8 cellular contexts compared by ENCODE assay signal in the genomic region with DNA sequence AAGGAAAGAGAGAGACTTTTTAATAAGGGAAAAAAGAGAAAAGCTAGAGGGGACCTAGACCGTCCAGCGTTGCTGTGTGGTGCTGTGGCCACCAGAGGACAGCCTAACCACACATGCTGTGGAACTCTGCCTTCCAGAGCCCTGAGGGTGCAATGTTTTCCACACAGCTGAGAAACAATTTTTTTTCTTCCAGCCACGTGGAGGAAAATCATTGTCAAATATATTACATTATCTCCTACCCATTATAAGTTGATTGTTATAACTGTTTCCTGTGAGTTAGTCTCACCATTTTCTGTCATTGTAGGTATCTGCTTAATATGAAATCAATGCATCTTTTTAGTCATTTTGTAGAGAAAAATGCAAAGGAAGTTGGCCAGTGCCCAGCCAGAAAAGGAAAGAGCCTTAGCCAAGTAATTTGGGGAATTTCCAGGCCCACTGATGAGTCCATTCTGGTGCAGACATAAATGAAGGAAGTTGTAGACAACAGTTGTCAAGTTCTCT. TPM values are rescaled to one million over a fixed set of nuclear protein-coding genes. Genes with fewer than 3 reads are reported as not detected.
DNase-seq lines count a peak whose midpoint lies in the region; ATAC-seq and TF ChIP-seq lines count a peak whose summit lies in the region.

No MANE protein-coding gene starts in this region.

- H3K27ac Mint-ChIP-seq in activated naive CD8-positive, alpha-beta T cell treated with anti-CD3 and anti-CD28 coated beads, Interleukin-2, amount 10 ng/mL, durations not matched to agents 7 days and 5 days: no peak overlapping the region

- peaks cover 16% of the 10 kb centered on the region for H3K27me3 Mint-ChIP-seq in activated naive CD8-positive, alpha-beta T cell treated with anti-CD3 and anti-CD28 coated beads, Interleukin-2, amount 10 ng/mL, durations not matched to agents 7 days and 5 days

- ATAC-seq in GM21528 (IDR thresholded peaks at IDR 0.05; ENCODE audit: low FRiP score, unreplicated experiment) (peak; percentile 93), left cardiac atrium (peak; percentile 95 to 98)
- ATAC-seq in activated naive CD8-positive, alpha-beta T cell treated with anti-CD3 and anti-CD28 coated beads, Interleukin-2, amount 10 ng/mL, durations not matched to agents 7 days and 5 days (ENCODE audit: low read depth): peak; percentile 85

- POLR2A ChIA-PET in activated naive CD8-positive, alpha-beta T cell treated with anti-CD3 and anti-CD28 coated beads, Interleukin-2, amount 10 ng/mL, durations not matched to agents 7 days and 5 days (lab: Charles Lee): interaction anchor here (0.8 kb wide), 1 partner anchor 70 kb away, joined by 3 read pairs; a partner anchor contains a TSS

- H3K36me3 ChIP-seq in GM06990 (ENCODE audit: control insufficient read depth, insufficient read depth, low read length): no peaks in the 10 kb centered on the region

- H3K4me3 Mint-ChIP-seq in activated naive CD8-positive, alpha-beta T cell treated with anti-CD3 and anti-CD28 coated beads, Interleukin-2, amount 10 ng/mL, durations not matched to agents 7 days and 5 days: no peak overlapping the region

- DNase-seq in GM06990 (ENCODE audit: extremely low read depth, insufficient read length): no peak
- DNase-seq in HUDEP-2 (lab: John Stamatoyannopoulos, UW; ENCODE audit: unreplicated experiment in 76 of 76): peak in 46 of 76 experiments; percentile 1 to 62 (median 26)
- DNase-seq in SK-N-DZ (ENCODE audit: low spot score): peak; percentile 37
- peak; percentile 49 for DNase-seq in activated naive CD8-positive, alpha-beta T cell treated with anti-CD3 and anti-CD28 coated beads, Interleukin-2, amount 10 ng/mL, durations not matched to agents 7 days and 5 days
- peak; percentile 71 for DNase-seq in left cardiac atrium
- DNase-seq in retinal pigment epithelial cell (ENCODE audit: low read depth): peak; percentile 14
- no peak for DNase-seq in NCI-H128 (lab: John Stamatoyannopoulos, UW; ENCODE audit: unreplicated experiment)

- intact Hi-C loops in left cardiac atrium (cut with DNase I): loop anchor here in 1 of 2 donors (5.0 kb wide), 1 partner anchor 37 kb away; no protein-coding TSS in a partner anchor

- H3K4me1 Mint-ChIP-seq in activated naive CD8-positive, alpha-beta T cell treated with anti-CD3 and anti-CD28 coated beads, Interleukin-2, amount 10 ng/mL, durations not matched to agents 7 days and 5 days: peaks cover 2% of the 10 kb centered on the region

- H3K27me3 ChIP-seq in GM06990 (replicated peaks; ENCODE audit: control insufficient read depth, insufficient read depth, low read length): no peaks in the 10 kb centered on the region

- H3K36me3 Mint-ChIP-seq in activated naive CD8-positive, alpha-beta T cell treated with anti-CD3 and anti-CD28 coated beads, Interleukin-2, amount 10 ng/mL, durations not matched to agents 7 days and 5 days: peaks cover 4% of the 10 kb centered on the region

- no peaks in the 10 kb centered on the region for H3K9me3 Mint-ChIP-seq in activated naive CD8-positive, alpha-beta T cell treated with anti-CD3 and anti-CD28 coated beads, Interleukin-2, amount 10 ng/mL, durations not matched to agents 7 days and 5 days

- H3K4me3 ChIP-seq in GM06990 (replicated peaks; ENCODE audit: low read depth, low read length) (no peak overlapping the region), retinal pigment epithelial cell (ENCODE audit: low read length) (no peak overlapping the region)

- TF ChIP-seq CTCF in GM06990 (IDR thresholded peaks at IDR 0.05; ENCODE audit: insufficient read depth, low read length, poor library complexity, severe bottlenecking) (peak; percentile 100), retinal pigment epithelial cell (conservative IDR thresholded peaks at IDR 0.05; ENCODE audit: low read depth, low read length) (peak; percentile 100)

RNA-seq across cellular contexts. Expression of a gene that starts 5.9 kb away (rescaled TPM):
- polyA plus RNA-seq in SK-N-DZ (2014; cell fraction: cytosol; rRNA removed): 43.6 and 57.3 TPM in 2 replicates
- polyA plus RNA-seq in SK-N-DZ (2014; cell fraction: nucleus; rRNA removed): 25.4 and 37.1 TPM in 2 replicates
- 10 to 100 TPM; 34.0 to 37.1 TPM for total RNA-seq in activated naive CD8-positive, alpha-beta T cell treated with anti-CD3 and anti-CD28 coated beads, Interleukin-2, amount 10 ng/mL, durations not matched to agents 7 days and 5 days
- 10 to 100 TPM; 40.4 to 46.1 TPM for total RNA-seq in left cardiac atrium

Comparison
In these comparisons a context has a peak if more than half of its experiments do, and no peak if none do; other contexts are left out.
1. DNase-seq: peak in HUDEP-2 (46 of 76), SK-N-DZ (single experiment), activated naive CD8-positive, alpha-beta T cell treated with anti-CD3 and anti-CD28 coated beads, Interleukin-2, amount 10 ng/mL, durations not matched to agents 7 days and 5 days (single experiment), left cardiac atrium (single experiment) and retinal pigment epithelial cell (single experiment); none in GM06990 (single experiment) and NCI-H128 (single experiment).
2. Peak in every context shown above with its lines, with median percentiles within 50 percentile points of each other: ATAC-seq.